1 cellular context compared by ENCODE assay signal in the genomic region with DNA sequence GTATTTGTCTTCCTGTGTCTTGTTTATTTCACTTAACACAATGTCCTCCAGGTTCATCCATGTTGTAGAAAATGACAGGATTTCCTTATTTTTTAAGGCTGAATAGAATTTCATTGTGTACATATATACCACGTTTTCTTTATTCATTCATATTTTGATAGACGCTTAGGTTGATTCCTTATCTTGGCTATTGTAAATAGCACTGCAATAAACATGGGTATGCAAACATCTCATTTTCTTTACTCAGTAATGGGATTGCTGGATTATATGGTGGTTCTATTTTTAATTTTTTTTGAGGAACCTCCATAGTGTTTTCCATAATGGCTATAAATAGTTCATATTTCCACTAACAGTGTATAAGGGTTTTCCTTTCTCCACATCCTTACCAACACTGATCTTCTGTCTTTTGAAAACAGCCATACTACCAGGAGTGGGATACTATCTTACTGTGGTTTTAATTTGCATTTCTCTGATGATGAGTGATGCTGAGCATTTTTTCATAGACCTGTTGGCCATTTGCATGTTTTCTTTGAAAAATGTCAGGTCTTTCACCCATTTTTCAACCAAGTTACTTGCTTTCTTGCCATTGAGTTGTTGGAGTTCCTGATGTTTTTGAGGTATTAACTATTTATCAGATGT.
TF ChIP-seq lines count a peak whose summit lies in the region.

No MANE protein-coding gene starts in this region.

TF ChIP-seq in GM12878, 131 proteins besides CTCF, POLR2A, EP300 and RAD21:
- TF ChIP-seq MYB (IDR thresholded peaks at IDR 0.05; ENCODE audit: borderline replicate concordance, low read depth, low read length) (no peak), RUNX3 (IDR thresholded peaks at IDR 0.05; ENCODE audit: low read length) (peak; percentile 38), POU2F2 (IDR thresholded peaks at IDR 0.05; ENCODE audit: borderline replicate concordance, low read depth, low read length) (peak; percentile 57; the same call in 1 of the 3 replicates), FOXK2 (IDR thresholded peaks at IDR 0.05) (no peak)
- TF ChIP-seq, protein P1, sequence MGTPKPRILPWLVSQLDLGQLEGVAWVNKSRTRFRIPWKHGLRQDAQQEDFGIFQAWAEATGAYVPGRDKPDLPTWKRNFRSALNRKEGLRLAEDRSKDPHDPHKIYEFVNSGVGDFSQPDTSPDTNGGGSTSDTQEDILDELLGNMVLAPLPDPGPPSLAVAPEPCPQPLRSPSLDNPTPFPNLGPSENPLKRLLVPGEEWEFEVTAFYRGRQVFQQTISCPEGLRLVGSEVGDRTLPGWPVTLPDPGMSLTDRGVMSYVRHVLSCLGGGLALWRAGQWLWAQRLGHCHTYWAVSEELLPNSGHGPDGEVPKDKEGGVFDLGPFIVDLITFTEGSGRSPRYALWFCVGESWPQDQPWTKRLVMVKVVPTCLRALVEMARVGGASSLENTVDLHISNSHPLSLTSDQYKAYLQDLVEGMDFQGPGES (IDR thresholded peaks at IDR 0.05) = no peak
